9 cellular contexts compared by ENCODE assay signal in the genomic region with DNA sequence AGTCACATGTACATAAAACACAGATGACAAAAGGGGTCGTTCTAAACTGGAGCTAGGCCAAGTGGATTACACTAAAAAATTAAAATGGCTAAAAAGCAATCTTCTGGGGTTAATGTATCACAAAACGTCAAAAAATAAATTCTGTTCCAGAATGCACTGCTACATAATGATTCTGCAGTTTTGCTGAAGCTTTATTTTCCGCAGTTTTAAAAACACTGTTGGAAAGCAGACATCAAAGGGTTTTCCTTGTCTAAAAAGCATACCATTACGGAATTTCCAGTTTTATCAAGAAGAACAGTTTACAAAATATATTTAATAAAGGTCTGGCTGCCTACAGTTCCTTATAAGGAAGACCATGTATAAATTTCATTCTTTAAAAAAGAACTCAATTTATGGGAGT. TPM values are rescaled to one million over a fixed set of nuclear protein-coding genes. Genes with fewer than 3 reads are reported as not detected.
DNase-seq lines count a peak whose midpoint lies in the region; ATAC-seq lines count a peak whose summit lies in the region.
"Had no signal": no experiment of that assay in that cellular context is flagged by ENCODE, and none has a peak within 500 bp of the region (broad histone marks: within the 10 kb centered on the region; RNA-seq: fewer than 3 reads in every experiment).

No MANE protein-coding gene starts in this region.

- H3K79me1 ChIP-seq in neuronal stem cell (ENCODE audit: low read depth, low read length) = peaks cover 8% of the 10 kb centered on the region

- DNase-seq in MG63 = no peak
- no peak for DNase-seq in neuronal stem cell (ENCODE audit: low spot score)
- no peak for DNase-seq in NCI-H345 (lab: John Stamatoyannopoulos, UW)
- DNase-seq in activated CD8-positive, alpha-beta memory T cell treated with anti-CD3 and anti-CD28 coated beads, Interleukin-2, amount 50 U/mL, for 48 hours = no peak
- DNase-seq: OCI-M1 had no signal

- ATAC-seq in GM19452 (IDR thresholded peaks at IDR 0.05; ENCODE audit: unreplicated experiment) = no peak
- no peak for ATAC-seq in HG03520 (IDR thresholded peaks at IDR 0.05; ENCODE audit: unreplicated experiment)

- H3K27ac ChIP-seq in BLaER1 treated with 17β-estradiol and CSF1 and Interleukin-3, amounts not matched to agents 10 nM and 100 nM = peak overlapping the region in 4 of 11 experiments; percentile 77 to 99 (median 97); a peak in 8 of 22 replicates
- H3K27ac ChIP-seq in ectodermal cell (ENCODE audit: insufficient read depth, low read depth, low read length, poor library complexity, severe bottlenecking) = no peak overlapping the region
- H3K27ac ChIP-seq in neuronal stem cell (replicated peaks; ENCODE audit: low read length) = no peak overlapping the region

- peaks cover 0 to 6% (median 0%) of the 10 kb centered on the region in 11 experiments; a peak in 3 of 22 replicates for H3K9me3 ChIP-seq in BLaER1 treated with 17β-estradiol and CSF1 and Interleukin-3, amounts not matched to agents 10 nM and 100 nM (replicated peaks in 1 of 11)
- no peaks in the 10 kb centered on the region for H3K9me3 ChIP-seq in MG63
- H3K9me3 ChIP-seq in ectodermal cell (ENCODE audit: control insufficient read depth, low read length) = no peaks in the 10 kb centered on the region
- no peaks in the 10 kb centered on the region for H3K9me3 ChIP-seq in neuronal stem cell (replicated peaks in 1 of 2; ENCODE audit: control insufficient read depth in 2 of 2, insufficient read depth in 1 of 2, low read depth in 1 of 2, low read length in 2 of 2)

- H2AFZ ChIP-seq in neuronal stem cell (ENCODE audit: low read length) = peak overlapping the region; percentile 99

- no peak overlapping the region for H4K8ac ChIP-seq in neuronal stem cell (ENCODE audit: low read depth, low read length)

- peak overlapping the region in 10 of 11 experiments; percentile 79 to 99 (median 86); a peak in 14 of 22 replicates for H3K9ac ChIP-seq in BLaER1 treated with 17β-estradiol and CSF1 and Interleukin-3, amounts not matched to agents 10 nM and 100 nM
- no peak overlapping the region for H3K9ac ChIP-seq in neuronal stem cell (ENCODE audit: low read depth, low read length, poor library complexity)

- no peak overlapping the region for H3K23ac ChIP-seq in neuronal stem cell (ENCODE audit: low read depth, low read length, poor library complexity)

- WGBS in ectodermal cell, 2 experiments = 85 to 87% methylated on average over 3 to 4 of the region's 4 CpGs
- WGBS in neuronal stem cell (ENCODE audit: extremely low coverage in 2 of 2, insufficient read length in 2 of 2, insufficient replicate concordance in 1 of 2), 2 donors = no CpG with 5 or more reads among the region's 4 CpGs

- peak overlapping the region; percentile 74 to 94 (median 92) for H3K4me2 ChIP-seq in BLaER1 treated with 17β-estradiol and CSF1 and Interleukin-3, amounts not matched to agents 10 nM and 100 nM
- H3K4me2 ChIP-seq in neuronal stem cell (ENCODE audit: insufficient read depth, low read length, poor library complexity, severe bottlenecking) = no peak overlapping the region

- H3K18ac ChIP-seq in neuronal stem cell (ENCODE audit: low read length) = no peak overlapping the region

- no peak overlapping the region for H2BK120ac ChIP-seq in neuronal stem cell (ENCODE audit: low read depth, low read length)

- peak overlapping the region; percentile 78 to 94 (median 82); a peak in 18 of 20 replicates for H3K4me3 ChIP-seq in BLaER1 treated with 17β-estradiol and CSF1 and Interleukin-3, amounts not matched to agents 10 nM and 100 nM
- H3K4me3 ChIP-seq in MG63 (peak overlapping the region; percentile 93), ectodermal cell (ENCODE audit: insufficient read depth, low read depth, low read length) (peak overlapping the region; percentile 94), neuronal stem cell (ENCODE audit: low read length in 2 of 2) (peak overlapping the region in 1 of 2 donors; percentile 93)

- no peak overlapping the region for H2BK15ac ChIP-seq in neuronal stem cell (ENCODE audit: low read length)

- no peak overlapping the region for H2AK5ac ChIP-seq in neuronal stem cell (ENCODE audit: low read depth, low read length)

- H3K36me3 ChIP-seq in BLaER1 treated with 17β-estradiol and CSF1 and Interleukin-3, amounts not matched to agents 10 nM and 100 nM = peaks cover 0 to 6% (median 0%) of the 10 kb centered on the region in 11 experiments; a peak in 3 of 22 replicates
- H3K36me3 ChIP-seq in MG63 (no peaks in the 10 kb centered on the region), ectodermal cell (ENCODE audit: control insufficient read depth, insufficient read depth, low read length) (no peaks in the 10 kb centered on the region), neuronal stem cell (replicated peaks in 1 of 2; ENCODE audit: control insufficient read depth in 2 of 2, insufficient read depth in 2 of 2, low read length in 2 of 2) (no peaks in the 10 kb centered on the region)

- no peak overlapping the region for H2BK5ac ChIP-seq in neuronal stem cell (ENCODE audit: low read length)

- H3K4ac ChIP-seq in neuronal stem cell (ENCODE audit: low read length) = no peak overlapping the region

- no peak overlapping the region for H3K14ac ChIP-seq in neuronal stem cell (ENCODE audit: low read length)

- H3K4me1 ChIP-seq in BLaER1 treated with 17β-estradiol and CSF1 and Interleukin-3, amounts not matched to agents 10 nM and 100 nM = peaks cover 35 to 65% (median 50%) of the 10 kb centered on the region in 10 experiments
- peaks cover 7% of the 10 kb centered on the region for H3K4me1 ChIP-seq in ectodermal cell (ENCODE audit: control insufficient read depth, insufficient read depth, low read length)
- H3K4me1 ChIP-seq in neuronal stem cell (ENCODE audit: control insufficient read depth in 2 of 2, insufficient read depth in 1 of 2, low read depth in 1 of 2, low read length in 2 of 2) = peaks cover 0 to 4% of the 10 kb centered on the region in 2 donors

- peaks cover 0 to 37% (median 0%) of the 10 kb centered on the region in 11 experiments; a peak in 4 of 22 replicates for H4K20me1 ChIP-seq in BLaER1 treated with 17β-estradiol and CSF1 and Interleukin-3, amounts not matched to agents 10 nM and 100 nM

- H3K27me3 ChIP-seq in BLaER1 treated with 17β-estradiol and CSF1 and Interleukin-3, amounts not matched to agents 10 nM and 100 nM = no peaks in the 10 kb centered on the region
- H3K27me3 ChIP-seq in MG63 = no peaks in the 10 kb centered on the region
- H3K27me3 ChIP-seq in ectodermal cell (ENCODE audit: control insufficient read depth, insufficient read depth, low read length, poor library complexity, severe bottlenecking) = peaks cover 8% of the 10 kb centered on the region
- H3K27me3 ChIP-seq in neuronal stem cell (ENCODE audit: control insufficient read depth in 3 of 3, insufficient read depth in 3 of 3, low read depth in 1 of 3, low read length in 3 of 3) = peaks cover 0 to 11% (median 0%) of the 10 kb centered on the region in 3 experiments

- H4K91ac ChIP-seq in neuronal stem cell (ENCODE audit: low read depth, low read length, poor library complexity) = no peak overlapping the region

- no peak overlapping the region for H2BK12ac ChIP-seq in neuronal stem cell (ENCODE audit: low read length)

RNA-seq across cellular contexts. Expression of a gene that starts 1.4 kb away (rescaled TPM):
- total RNA-seq in MG63 (2014; rRNA removed; shearing (Covaris generic); ENCODE audit: low replicate concordance) = 6.6 and 16.2 TPM in 2 replicates
- 34.4 TPM for polyA plus RNA-seq in ectodermal cell (2013, experiment 1 of 4)
- 38.3 TPM for polyA plus RNA-seq in ectodermal cell (2013, experiment 2 of 4)
- polyA plus RNA-seq in ectodermal cell (2013, experiment 3 of 4) = 25.0 TPM
- polyA plus RNA-seq in ectodermal cell (2013, experiment 4 of 4) = 36.9 TPM
- polyA plus RNA-seq in neuronal stem cell (2013, experiment 1 of 2) = 18.3 TPM
- 19.5 TPM for polyA plus RNA-seq in neuronal stem cell (2013, experiment 2 of 2)
